Comparison of ENCODE assay signal across 2 cellular contexts in the genomic region with DNA sequence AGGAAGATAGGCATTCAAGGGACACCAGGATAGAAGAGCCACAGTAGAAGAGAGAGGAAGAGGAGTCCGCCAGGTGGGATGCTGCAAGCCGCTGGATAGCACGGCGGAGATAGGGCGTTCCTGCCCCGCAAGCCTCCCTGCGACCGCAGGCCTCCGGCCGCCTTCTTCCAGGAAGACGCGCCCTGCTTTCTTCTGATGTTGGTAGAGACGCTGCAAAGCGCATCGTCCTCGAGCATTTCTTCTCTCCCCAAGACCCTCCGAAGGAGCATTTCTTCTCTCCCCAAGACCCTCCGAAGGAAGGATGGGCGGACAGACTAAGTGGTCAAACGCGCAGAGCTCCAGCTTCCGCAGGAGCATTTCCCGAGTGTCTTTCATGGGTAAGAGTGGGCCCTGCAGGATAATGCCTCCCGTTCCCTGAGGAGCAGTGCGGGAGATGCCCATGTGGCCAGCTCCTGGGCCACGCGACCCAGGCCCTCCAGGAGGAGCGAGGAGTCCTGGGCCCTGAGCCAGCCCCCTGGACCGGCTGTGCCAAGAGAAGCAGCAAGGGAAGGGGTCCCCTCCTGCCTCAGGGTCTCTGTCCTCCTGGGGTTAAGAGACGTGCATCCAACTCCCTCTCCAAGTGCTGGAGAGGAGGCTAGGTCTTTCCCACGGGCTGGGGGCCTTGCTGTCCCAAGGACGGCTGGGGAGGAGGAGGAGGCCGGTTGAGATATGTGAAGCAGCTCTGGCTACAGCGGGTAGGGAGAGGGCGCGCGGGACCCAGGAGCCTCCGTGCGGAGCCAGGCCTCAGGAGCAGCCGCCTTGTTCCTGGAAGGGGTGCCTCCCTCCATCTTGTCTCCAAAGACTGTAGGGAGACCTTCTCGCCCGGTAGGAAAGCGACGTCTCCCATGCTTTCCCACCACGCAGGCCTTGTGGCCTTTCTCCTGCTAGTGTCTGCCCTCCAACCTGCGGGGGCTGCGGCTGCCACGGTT.
A peak's percentile ranks its signal among the peaks of the same experiment; 100 is the strongest.
TF ChIP-seq lines count a peak whose summit lies in the region.

No MANE protein-coding gene starts in this region.

TF ChIP-seq in WTC11, 78 proteins besides CTCF, POLR2A, EP300 and RAD21:
- TF ChIP-seq, protein P1, sequence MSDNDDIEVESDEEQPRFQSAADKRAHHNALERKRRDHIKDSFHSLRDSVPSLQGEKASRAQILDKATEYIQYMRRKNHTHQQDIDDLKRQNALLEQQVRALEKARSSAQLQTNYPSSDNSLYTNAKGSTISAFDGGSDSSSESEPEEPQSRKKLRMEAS (CRISPR knock-in tag; IDR thresholded peaks at IDR 0.05): peak; percentile 38; the same call in 1 of the 2 replicates

TF ChIP-seq in H1, 55 proteins besides CTCF, POLR2A, EP300 and RAD21:
- peak; percentile 49 for TF ChIP-seq KDM4A (IDR thresholded peaks at IDR 0.05; ENCODE audit: low read depth, low read length, severe bottlenecking)
- TF ChIP-seq E2F6 (IDR thresholded peaks at IDR 0.05): peak; percentile 26; the same call in 1 of the 2 replicates
- TF ChIP-seq EZH2 (IDR thresholded peaks at IDR 0.05; ENCODE audit: low read depth, low read length, severe bottlenecking): peak; percentile 49
- TF ChIP-seq SUZ12 (IDR thresholded peaks at IDR 0.05; ENCODE audit: low read length): peak; percentile 60
